In genomic region chr1:189774721-189775287, GRCh38 we compare ENCODE assay signal across 1 cellular context.
TF ChIP-seq lines count a peak whose summit lies in the region.

No MANE protein-coding gene starts in this region.

TF ChIP-seq in HCT116, 20 proteins besides CTCF, POLR2A, EP300 and RAD21 (continued from another document):
- TF ChIP-seq MAX (IDR thresholded peaks at IDR 0.05) (no peak), EZH2phosphoT487 (IDR thresholded peaks at IDR 0.05; ENCODE audit: borderline replicate concordance) (no peak), ZFX (IDR thresholded peaks at IDR 0.05) (no peak)
